19 cellular contexts compared by ENCODE assay signal in the genomic region with DNA sequence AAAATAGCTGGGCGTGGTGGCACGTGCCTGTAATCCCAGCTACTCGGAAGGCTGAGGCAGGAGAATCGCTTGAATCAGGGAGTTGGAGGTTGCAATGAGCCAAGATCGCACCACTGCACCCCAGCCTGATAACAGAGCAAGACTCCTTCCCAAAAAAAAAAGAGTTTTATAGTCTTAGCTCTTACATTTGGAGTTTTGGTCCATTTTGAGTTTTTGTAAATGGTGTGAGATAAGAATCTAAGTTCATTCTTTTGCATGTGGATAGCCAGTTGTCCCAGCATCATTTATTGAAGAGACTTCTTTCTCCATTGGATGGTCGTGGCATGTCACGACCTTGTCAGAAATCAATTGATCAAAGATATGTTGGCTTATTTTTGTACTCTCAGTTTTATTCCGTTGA.
"Had no signal": no experiment of that assay in that cellular context is flagged by ENCODE, and none has a peak within 500 bp of the region (broad histone marks: within the 10 kb centered on the region; RNA-seq: fewer than 3 reads in every experiment).

No MANE protein-coding gene starts in this region.

- H3K9me3 Mint-ChIP-seq: natural killer cell treated with Interleukin-12 subunit alpha and Interleukin-12 subunit beta and Interleukin-15 and Interleukin-18, amount 100 ng/mL, for 72 hours had no signal

- H3K4me1 ChIP-seq: left ventricle myocardium inferior, lower lobe of right lung had no signal

- H2AFZ ChIP-seq: hepatocyte had no signal

- H3K4me1 Mint-ChIP-seq: endodermal cell had no signal

- H3K27me3 Mint-ChIP-seq: memory B cell; natural killer cell treated with Interleukin-12 subunit alpha and Interleukin-12 subunit beta and Interleukin-15 and Interleukin-18, amount 100 ng/mL, for 72 hours; stimulated activated naive B cell treated with anti-CD40 and anti-IgM and Interleukin-4, amounts not matched to agents 10 μg/mL and 1 μg/mL and 100 μg/mL, for 72 hours had no signal

- FAIRE-seq: colon, kidney, urothelium cell line had no signal

- H3K27me3 ChIP-seq: hepatocyte had no signal

- H3K4me3 ChIP-seq: hepatocyte, left ventricle myocardium inferior, lower lobe of right lung had no signal

- H3K27ac ChIP-seq: left ventricle myocardium inferior, lower lobe of right lung had no signal

- H3K27ac Mint-ChIP-seq: endodermal cell, memory B cell had no signal

- H3K9me3 ChIP-seq: lower lobe of right lung had no signal

- H3K4me3 Mint-ChIP-seq: endodermal cell; memory B cell; natural killer cell treated with Interleukin-12 subunit alpha and Interleukin-12 subunit beta and Interleukin-15 and Interleukin-18, amount 100 ng/mL, for 72 hours had no signal

- ATAC-seq: lower lobe of right lung; natural killer cell treated with Interleukin-12 subunit alpha and Interleukin-12 subunit beta and Interleukin-15 and Interleukin-18, amount 100 ng/mL, for 72 hours; sciatic nerve had no signal

- DNase-seq: effector CD4-positive, alpha-beta T cell; endodermal cell; foreskin melanocyte; head of caudate nucleus; kidney; left cardiac atrium; left ventricle myocardium inferior; lower lobe of right lung; midbrain; stimulated activated CD4-positive, alpha-beta T cell treated with anti-CD3 and anti-CD28 coated beads, Interleukin-2, amount 100 ng/mL, for 24 hours; stimulated activated CD4-positive, alpha-beta T cell treated with anti-CD3 and anti-CD28 coated beads, Interleukin-4, amount 100 ng/mL, for 4 hours; stimulated activated naive B cell treated with anti-CD40 and anti-IgM and Interleukin-4, amounts not matched to agents 10 μg/mL and 1 μg/mL and 100 μg/mL, for 72 hours; trophoblast cell had no signal

- H3K4me2 ChIP-seq: hepatocyte had no signal
